1 cellular context compared by ENCODE assay signal in the genomic region with DNA sequence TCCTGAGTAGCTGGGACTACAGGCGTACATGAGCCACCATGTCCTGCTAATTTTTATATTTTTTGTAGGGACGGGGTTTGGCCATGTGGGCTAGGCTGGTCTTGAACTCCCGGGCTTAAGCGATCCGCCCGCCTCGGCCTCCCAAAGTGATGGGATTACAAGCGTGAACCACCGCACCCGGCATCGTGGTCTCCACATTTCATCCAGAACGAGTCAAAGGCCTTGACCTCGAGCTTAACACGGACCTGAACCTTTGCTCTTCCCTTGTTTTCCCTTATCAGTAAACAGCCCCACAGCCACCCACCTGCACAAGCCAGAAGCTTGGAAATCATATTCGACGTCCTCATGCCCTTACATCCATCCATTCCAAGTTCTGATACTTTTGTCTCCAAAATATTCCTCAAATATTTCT.
TF ChIP-seq lines count a peak whose summit lies in the region.

No MANE protein-coding gene starts in this region.

TF ChIP-seq in HepG2, 621 proteins besides CTCF, POLR2A, EP300 and RAD21 (continued from another document and continues in another):
- TF ChIP-seq, protein P1, sequence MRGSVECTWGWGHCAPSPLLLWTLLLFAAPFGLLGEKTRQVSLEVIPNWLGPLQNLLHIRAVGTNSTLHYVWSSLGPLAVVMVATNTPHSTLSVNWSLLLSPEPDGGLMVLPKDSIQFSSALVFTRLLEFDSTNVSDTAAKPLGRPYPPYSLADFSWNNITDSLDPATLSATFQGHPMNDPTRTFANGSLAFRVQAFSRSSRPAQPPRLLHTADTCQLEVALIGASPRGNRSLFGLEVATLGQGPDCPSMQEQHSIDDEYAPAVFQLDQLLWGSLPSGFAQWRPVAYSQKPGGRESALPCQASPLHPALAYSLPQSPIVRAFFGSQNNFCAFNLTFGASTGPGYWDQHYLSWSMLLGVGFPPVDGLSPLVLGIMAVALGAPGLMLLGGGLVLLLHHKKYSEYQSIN (CRISPR knock-in tag; IDR thresholded peaks at IDR 0.05; ENCODE audit: borderline replicate concordance) = no peak
- peak; percentile 71 for TF ChIP-seq KMT2B (CRISPR knock-in tag; IDR thresholded peaks at IDR 0.05)
- 0 out of 2 replicates have a peak, but pooled peaks have one; percentile 12 for TF ChIP-seq DR1 (CRISPR knock-in tag; IDR thresholded peaks at IDR 0.05)
- TF ChIP-seq RXRA (CRISPR knock-in tag; IDR thresholded peaks at IDR 0.05) = peak; percentile 88
- TF ChIP-seq ZNF747 (CRISPR knock-in tag; IDR thresholded peaks at IDR 0.05; ENCODE audit: borderline replicate concordance) = peak; percentile 69
- no peak for TF ChIP-seq ZNF615 (CRISPR knock-in tag; IDR thresholded peaks at IDR 0.05; ENCODE audit: borderline replicate concordance)
- no peak for TF ChIP-seq HNRNPH1 (optimal IDR thresholded peaks at IDR 0.05; ENCODE audit: low read depth, low read length)
- no peak for TF ChIP-seq ZUFSP (CRISPR knock-in tag; IDR thresholded peaks at IDR 0.05; ENCODE audit: borderline replicate concordance)
- no peak for TF ChIP-seq THAP7 (CRISPR knock-in tag; IDR thresholded peaks at IDR 0.05)
- TF ChIP-seq TCF7 (IDR thresholded peaks at IDR 0.05; ENCODE audit: low read depth) = no peak
- TF ChIP-seq ZBTB1 (CRISPR knock-in tag; IDR thresholded peaks at IDR 0.05; ENCODE audit: borderline replicate concordance) = no peak; the same call in 1 of the 2 replicates
- no peak for TF ChIP-seq RFX5 (IDR thresholded peaks at IDR 0.05; ENCODE audit: low read depth, low read length)
- no peak for TF ChIP-seq ZC3H4 (CRISPR knock-in tag; IDR thresholded peaks at IDR 0.05; ENCODE audit: borderline replicate concordance)
- TF ChIP-seq ZNF639 (CRISPR knock-in tag; conservative IDR thresholded peaks at IDR 0.05) = peak; percentile 74; the same call in 1 of the 2 replicates
- peak; percentile 81 for TF ChIP-seq ZBTB7A (CRISPR knock-in tag; IDR thresholded peaks at IDR 0.05)
- no peak for TF ChIP-seq ZNF512B (CRISPR knock-in tag; IDR thresholded peaks at IDR 0.05; ENCODE audit: borderline replicate concordance)
- TF ChIP-seq ZNF367 (CRISPR knock-in tag; IDR thresholded peaks at IDR 0.05; ENCODE audit: borderline replicate concordance) = no peak
- TF ChIP-seq SRF (IDR thresholded peaks at IDR 0.05; ENCODE audit: low read depth, low read length) = no peak
- TF ChIP-seq ZSCAN29 (CRISPR knock-in tag; conservative IDR thresholded peaks at IDR 0.05) = no peak; the same call in 1 of the 2 replicates
- no peak for TF ChIP-seq PHF8 (CRISPR knock-in tag; IDR thresholded peaks at IDR 0.05)
- no peak for TF ChIP-seq ZNF761 (CRISPR knock-in tag; conservative IDR thresholded peaks at IDR 0.05)
- TF ChIP-seq FOXA1 (IDR thresholded peaks at IDR 0.05) = no peak
- TF ChIP-seq FOXA1 (CRISPR knock-in tag; IDR thresholded peaks at IDR 0.05) = peak; percentile 72
- TF ChIP-seq, protein P2, sequence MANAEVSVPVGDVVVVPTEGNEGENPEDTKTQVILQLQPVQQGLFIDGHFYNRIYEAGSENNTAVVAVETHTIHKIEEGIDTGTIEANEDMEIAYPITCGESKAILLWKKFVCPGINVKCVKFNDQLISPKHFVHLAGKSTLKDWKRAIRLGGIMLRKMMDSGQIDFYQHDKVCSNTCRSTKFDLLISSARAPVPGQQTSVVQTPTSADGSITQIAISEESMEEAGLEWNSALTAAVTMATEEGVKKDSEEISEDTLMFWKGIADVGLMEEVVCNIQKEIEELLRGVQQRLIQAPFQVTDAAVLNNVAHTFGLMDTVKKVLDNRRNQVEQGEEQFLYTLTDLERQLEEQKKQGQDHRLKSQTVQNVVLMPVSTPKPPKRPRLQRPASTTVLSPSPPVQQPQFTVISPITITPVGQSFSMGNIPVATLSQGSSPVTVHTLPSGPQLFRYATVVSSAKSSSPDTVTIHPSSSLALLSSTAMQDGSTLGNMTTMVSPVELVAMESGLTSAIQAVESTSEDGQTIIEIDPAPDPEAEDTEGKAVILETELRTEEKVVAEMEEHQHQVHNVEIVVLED (CRISPR knock-in tag; IDR thresholded peaks at IDR 0.05; ENCODE audit: borderline replicate concordance) = no peak
- no peak for TF ChIP-seq ATF1 (CRISPR knock-in tag; IDR thresholded peaks at IDR 0.05)
- peak; percentile 54; the same call in 1 of the 2 replicates for TF ChIP-seq ZNF629 (CRISPR knock-in tag; conservative IDR thresholded peaks at IDR 0.05)
- TF ChIP-seq ZXDC (CRISPR knock-in tag; IDR thresholded peaks at IDR 0.05) = 0 out of 2 replicates have a peak, but pooled peaks have one; percentile 42
- TF ChIP-seq HNF4A (CRISPR knock-in tag; IDR thresholded peaks at IDR 0.05) = peak; percentile 96
- peak; percentile 82; the same call in 1 of the 2 replicates for TF ChIP-seq ZNF414 (CRISPR knock-in tag; IDR thresholded peaks at IDR 0.05)
- TF ChIP-seq, protein P3, sequence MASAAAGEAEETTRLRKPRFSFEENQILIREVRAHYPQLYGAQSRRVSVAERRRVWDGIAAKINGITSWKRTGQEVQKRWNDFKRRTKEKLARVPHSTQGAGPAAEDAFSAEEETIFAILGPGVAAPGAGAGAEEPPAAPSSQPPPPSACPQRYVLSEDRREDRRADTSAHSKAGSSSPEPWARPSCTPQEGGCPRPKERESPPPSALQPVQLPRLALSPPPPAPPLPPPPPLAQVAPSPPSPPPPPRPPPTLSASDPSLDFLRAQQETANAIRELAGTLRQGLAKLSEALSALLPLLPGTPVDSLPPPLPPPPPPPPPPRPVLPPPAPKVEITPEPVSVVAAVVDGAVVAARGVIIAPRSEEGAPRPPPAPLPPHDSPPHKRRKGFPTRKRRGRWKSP (CRISPR knock-in tag; IDR thresholded peaks at IDR 0.05) = peak; percentile 60; the same call in 1 of the 2 replicates
- TF ChIP-seq, protein P4, sequence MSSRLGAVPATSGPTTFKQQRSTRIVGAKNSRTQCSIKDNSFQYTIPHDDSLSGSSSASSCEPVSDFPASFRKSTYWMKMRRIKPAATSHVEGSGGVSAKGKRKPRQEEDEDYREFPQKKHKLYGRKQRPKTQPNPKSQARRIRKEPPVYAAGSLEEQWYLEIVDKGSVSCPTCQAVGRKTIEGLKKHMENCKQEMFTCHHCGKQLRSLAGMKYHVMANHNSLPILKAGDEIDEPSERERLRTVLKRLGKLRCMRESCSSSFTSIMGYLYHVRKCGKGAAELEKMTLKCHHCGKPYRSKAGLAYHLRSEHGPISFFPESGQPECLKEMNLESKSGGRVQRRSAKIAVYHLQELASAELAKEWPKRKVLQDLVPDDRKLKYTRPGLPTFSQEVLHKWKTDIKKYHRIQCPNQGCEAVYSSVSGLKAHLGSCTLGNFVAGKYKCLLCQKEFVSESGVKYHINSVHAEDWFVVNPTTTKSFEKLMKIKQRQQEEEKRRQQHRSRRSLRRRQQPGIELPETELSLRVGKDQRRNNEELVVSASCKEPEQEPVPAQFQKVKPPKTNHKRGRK (CRISPR knock-in tag; IDR thresholded peaks at IDR 0.05) = no peak
- TF ChIP-seq ZNF101 (CRISPR knock-in tag; IDR thresholded peaks at IDR 0.05; ENCODE audit: borderline replicate concordance, low read depth) = no peak
- no peak for TF ChIP-seq TOPORS (CRISPR knock-in tag; IDR thresholded peaks at IDR 0.05)
- TF ChIP-seq GFI1 (CRISPR knock-in tag; IDR thresholded peaks at IDR 0.05; ENCODE audit: borderline replicate concordance) = peak; percentile 59; the same call in 1 of the 2 replicates
- TF ChIP-seq ZNF552 (CRISPR knock-in tag; IDR thresholded peaks at IDR 0.05; ENCODE audit: borderline replicate concordance) = peak; percentile 54; the same call in 1 of the 2 replicates
- peak; percentile 68 for TF ChIP-seq HMG20A (CRISPR knock-in tag; IDR thresholded peaks at IDR 0.05; ENCODE audit: borderline replicate concordance)
- no peak; the same call in 1 of the 2 replicates for TF ChIP-seq ZNF841 (CRISPR knock-in tag; IDR thresholded peaks at IDR 0.05; ENCODE audit: borderline replicate concordance)
- no peak for TF ChIP-seq ETV6 (CRISPR knock-in tag; conservative IDR thresholded peaks at IDR 0.05)
- TF ChIP-seq HMGA1 (CRISPR knock-in tag; conservative IDR thresholded peaks at IDR 0.05) = no peak
- no peak for TF ChIP-seq TMF1 (CRISPR knock-in tag; IDR thresholded peaks at IDR 0.05; ENCODE audit: low read depth)
- peak; percentile 54; the same call in 1 of the 2 replicates for TF ChIP-seq ZNF160 (CRISPR knock-in tag; IDR thresholded peaks at IDR 0.05)
- TF ChIP-seq AGO1 (IDR thresholded peaks at IDR 0.05; ENCODE audit: low read depth, low read length, poor library complexity, severe bottlenecking) = no peak
- TF ChIP-seq ZNF121 (CRISPR knock-in tag; IDR thresholded peaks at IDR 0.05) = no peak
- 0 out of 2 replicates have a peak, but pooled peaks have one; percentile 66 for TF ChIP-seq ZFP36L2 (CRISPR knock-in tag; IDR thresholded peaks at IDR 0.05)
- TF ChIP-seq HNRNPK (IDR thresholded peaks at IDR 0.05; ENCODE audit: low read depth, low read length, poor library complexity, severe bottlenecking) = no peak
- 0 out of 2 replicates have a peak, but pooled peaks have one; percentile 13 for TF ChIP-seq SNAPC2 (CRISPR knock-in tag; IDR thresholded peaks at IDR 0.05)
